Comparison of ENCODE assay signal across 5 cellular contexts in the genomic region with DNA sequence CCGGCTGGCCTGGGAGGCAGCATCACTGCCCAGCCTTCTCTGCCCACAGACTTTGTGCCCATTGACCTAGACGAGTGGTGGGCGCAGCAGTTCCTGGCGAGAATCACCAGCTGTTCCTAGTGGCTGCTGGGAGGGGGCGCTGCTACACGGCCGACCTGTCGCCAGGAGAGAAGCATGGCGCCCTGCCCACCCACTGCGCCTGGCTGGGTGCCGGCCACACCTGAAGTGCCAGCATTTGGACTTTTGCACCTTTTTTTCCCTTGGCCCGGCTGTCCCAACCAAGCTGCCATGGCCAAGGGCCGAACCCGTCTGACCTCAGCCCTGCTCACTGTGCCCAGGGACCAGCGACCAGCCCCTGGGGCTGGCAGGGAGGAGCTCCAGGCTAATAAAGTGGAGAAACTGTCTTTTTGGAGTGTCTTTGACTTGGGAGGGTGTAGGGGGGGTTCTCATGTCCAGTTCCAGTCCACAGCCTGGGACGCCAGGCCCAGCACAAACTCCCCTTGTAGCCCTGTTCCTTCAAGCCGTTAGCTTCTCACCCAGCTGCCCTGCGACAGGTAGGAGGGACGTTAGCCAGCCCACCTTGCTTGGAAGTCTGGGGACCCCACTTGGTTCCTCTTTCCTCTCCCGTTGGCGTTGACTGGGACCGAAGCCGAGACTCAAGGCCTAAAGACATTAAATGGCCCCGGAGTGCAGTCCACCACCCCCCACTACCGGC. TPM values are rescaled to one million over a fixed set of nuclear protein-coding genes. Genes with fewer than 3 reads are reported as not detected.
DNase-seq lines count a peak whose midpoint lies in the region; FAIRE-seq and TF ChIP-seq lines count a peak whose summit lies in the region.

No MANE protein-coding gene starts in this region.

- TF ChIP-seq CTCF in HFF-Myc (IDR thresholded peaks at IDR 0.05; ENCODE audit: low read depth, low read length, missing control alignments) (peak; percentile 49), RWPE1 (conservative IDR thresholded peaks at IDR 0.05; ENCODE audit: low read depth) (peak; percentile 79), endothelial cell of umbilical vein (IDR thresholded peaks at IDR 0.05; ENCODE audit: extremely low read depth in 1 of 2, insufficient read depth in 1 of 2, low read depth in 1 of 2, low read length in 2 of 2) (peak; percentile 35 to 44)

- no peaks in the 10 kb centered on the region for H4K20me1 ChIP-seq in endothelial cell of umbilical vein (replicated peaks; ENCODE audit: control insufficient read depth, extremely low read depth, insufficient read depth, low read length)

- dilution Hi-C loops in endothelial cell of umbilical vein (cut with MboI; ENCODE audit: extremely low pct_ligation_motif_present, low sequenced_read_pairs): no loop called here

- CTCF ChIA-PET in RWPE1 (lab: Yijun Ruan, JAX): interaction anchor here (0.6 to 1.8 kb wide), 15 partner anchors 9 to 148 kb away, joined by 3 to 10 read pairs (median 4); partner anchors contain the start of gene WDR24
- CTCF ChIA-PET in endothelial cell of umbilical vein (lab: Charles Lee): interaction anchor here (0.8 to 1.8 kb wide), 7 partner anchors 9 to 71 kb away, joined by 3 to 8 read pairs (median 3); partner anchors contain the start of genes METTL26 and RAB40C

- no peak for DNase-seq in HFF-Myc (ENCODE audit: extremely low read depth, low read depth)
- peak; percentile 41 for DNase-seq in RWPE1 (ENCODE audit: low spot score)
- no peak for DNase-seq in endothelial cell of umbilical vein (ENCODE audit: low read depth, low spot score)
- peak; percentile 92 for DNase-seq in small intestine
- DNase-seq in medulla oblongata (ENCODE audit: extremely low spot score): no peak

- WGBS in small intestine, 3 donors: 13 to 20% (median 14%) methylated on average over 23 to 25 of the region's 25 CpGs

- H3K4me2 ChIP-seq in endothelial cell of umbilical vein (ENCODE audit: insufficient read depth, low read length): peak overlapping the region; percentile 75

- intact Hi-C loops in endothelial cell of umbilical vein (cut with micrococcal nuclease): loop anchor here (1.0 kb wide), 1 partner anchor 11 kb away; no protein-coding TSS in a partner anchor

- no peaks in the 10 kb centered on the region for H3K9me1 ChIP-seq in endothelial cell of umbilical vein (replicated peaks; ENCODE audit: control insufficient read depth, extremely low read depth, insufficient read depth, low read length)

- BruUV-seq in endothelial cell of umbilical vein (replicated peaks; lab: Mats Ljungman, UMichigan): no TSS peak

- H3K9me3 ChIP-seq in endothelial cell of umbilical vein (replicated peaks; ENCODE audit: control insufficient read depth, insufficient read depth, low read length): no peaks in the 10 kb centered on the region
- no peaks in the 10 kb centered on the region for H3K9me3 ChIP-seq in small intestine (ENCODE audit: control insufficient read depth, low read depth)

- POLR2A ChIA-PET in RWPE1 (lab: Yijun Ruan, JAX; ENCODE audit: low non-redundant PET) (no interaction called here), endothelial cell of umbilical vein (lab: Charles Lee) (interaction anchor here (0.9 kb wide), 1 partner anchor 13 kb away, joined by 3 read pairs; no protein-coding TSS in a partner anchor)

- no peaks in the 10 kb centered on the region for H3K27me3 ChIP-seq in endothelial cell of umbilical vein (ENCODE audit: control insufficient read depth in 2 of 2, insufficient read depth in 2 of 2, low read length in 2 of 2)
- H3K27me3 ChIP-seq in small intestine (ENCODE audit: control insufficient read depth in 2 of 2, insufficient read depth in 2 of 2, low read length in 2 of 2): no peaks in the 10 kb centered on the region

- H3K79me2 ChIP-seq in endothelial cell of umbilical vein (ENCODE audit: control insufficient read depth, insufficient read depth, low read length): no peaks in the 10 kb centered on the region

- peaks cover 8% of the 10 kb centered on the region for H3K4me1 ChIP-seq in endothelial cell of umbilical vein (ENCODE audit: control insufficient read depth, extremely low read depth, insufficient read depth, low read length)
- peaks cover 0 to 5% of the 10 kb centered on the region in 2 donors for H3K4me1 ChIP-seq in small intestine (ENCODE audit: control insufficient read depth in 2 of 2, insufficient read depth in 1 of 2, low read depth in 1 of 2, low read length in 1 of 2)

- peak overlapping the region; percentile 60 for H3K4me3 ChIP-seq in HFF-Myc (replicated peaks; ENCODE audit: low read depth, low read length)
- peak overlapping the region; percentile 13 to 57 (median 55) for H3K4me3 ChIP-seq in endothelial cell of umbilical vein (replicated peaks in 1 of 3; ENCODE audit: insufficient read depth in 1 of 3, low read depth in 1 of 3, low read length in 3 of 3)
- H3K4me3 ChIP-seq in small intestine (ENCODE audit: low read depth in 1 of 2, low read length in 2 of 2): peak overlapping the region; percentile 39 to 80

- TF ChIP-seq POLR2A in endothelial cell of umbilical vein (IDR thresholded peaks at IDR 0.05; ENCODE audit: low read depth, low read length): no peak

- FAIRE-seq in endothelial cell of umbilical vein (lab: Jason Lieb, UNC): no peak
- no peak for FAIRE-seq in small intestine (lab: Jason Lieb, UNC)

- peak overlapping the region; percentile 65 for H3K9ac ChIP-seq in endothelial cell of umbilical vein (replicated peaks; ENCODE audit: extremely low read depth, insufficient read depth, low read length)

- no peaks in the 10 kb centered on the region for H3K36me3 ChIP-seq in endothelial cell of umbilical vein (ENCODE audit: control insufficient read depth in 2 of 2, extremely low read depth in 1 of 2, insufficient read depth in 2 of 2, low read length in 2 of 2)
- no peaks in the 10 kb centered on the region for H3K36me3 ChIP-seq in small intestine (ENCODE audit: control insufficient read depth in 2 of 2, insufficient read depth in 2 of 2, low read length in 2 of 2)

- peak overlapping the region; percentile 79 for H2AFZ ChIP-seq in endothelial cell of umbilical vein (ENCODE audit: low read depth, low read length)

- H3K27ac ChIP-seq in RWPE1 (peak overlapping the region; percentile 89), endothelial cell of umbilical vein (ENCODE audit: insufficient read depth, low read depth, low read length) (peak overlapping the region; percentile 69), small intestine (ENCODE audit: low read depth in 1 of 2, low read length in 1 of 2) (peak overlapping the region; percentile 97 to 98)

RNA-seq across cellular contexts. Expression of gene WDR90, which starts 0.9 kb away (rescaled TPM):
- total RNA-seq in endothelial cell of umbilical vein: 50.0 and 51.8 TPM in 2 replicates
- 22.2 and 29.2 TPM in 2 replicates for polyA plus RNA-seq in endothelial cell of umbilical vein
- 8.6 and 10.4 TPM in 2 replicates for polyA plus RNA-seq in endothelial cell of umbilical vein (2011; cell fraction: cytosol; rRNA removed)
- polyA plus RNA-seq in endothelial cell of umbilical vein (2011; cell fraction: nucleus; rRNA removed): 199 and 207 TPM in 2 replicates
- polyA plus RNA-seq in endothelial cell of umbilical vein (2012): 11.3 and 14.4 TPM in 2 replicates
- 13.9 and 15.8 TPM in 2 replicates for polyA minus RNA-seq in endothelial cell of umbilical vein
- 21.8 TPM for polyA minus RNA-seq in endothelial cell of umbilical vein (2011; cell fraction: cytosol; rRNA and poly(A)+ RNA removed)
- 37.6 and 52.0 TPM in 2 replicates for polyA minus RNA-seq in endothelial cell of umbilical vein (2011; cell fraction: nucleus; rRNA and poly(A)+ RNA removed)
- 10 to 100 TPM; 15.7 to 28.2 (median 23.0) TPM for polyA plus RNA-seq in small intestine

RNA-seq across cellular contexts. Expression of gene MCRIP2, which starts 6.6 kb away (rescaled TPM):
- total RNA-seq in endothelial cell of umbilical vein: 12.9 and 17.1 TPM in 2 replicates
- polyA plus RNA-seq in endothelial cell of umbilical vein (18.9 and 29.9 TPM in 2 replicates), small intestine (100 to 1,000 TPM; 108 to 279 (median 224) TPM)
- polyA plus RNA-seq in endothelial cell of umbilical vein (2011; cell fraction: cytosol; rRNA removed): 9.2 and 13.2 TPM in 2 replicates
- 7.1 and 7.4 TPM in 2 replicates for polyA plus RNA-seq in endothelial cell of umbilical vein (2011; cell fraction: nucleus; rRNA removed)
- polyA plus RNA-seq in endothelial cell of umbilical vein (2012): 12.8 and 19.9 TPM in 2 replicates
- polyA minus RNA-seq in endothelial cell of umbilical vein: 2.5 TPM in 2 replicates
- polyA minus RNA-seq in endothelial cell of umbilical vein (2011; cell fraction: cytosol; rRNA and poly(A)+ RNA removed): 45.1 TPM
- 1.8 and 2.5 TPM in 2 replicates for polyA minus RNA-seq in endothelial cell of umbilical vein (2011; cell fraction: nucleus; rRNA and poly(A)+ RNA removed)

RNA-seq across cellular contexts. Expression of gene METTL26, which starts 12.1 kb away (rescaled TPM):
- total RNA-seq in endothelial cell of umbilical vein: 112 and 114 TPM in 2 replicates
- polyA plus RNA-seq in endothelial cell of umbilical vein: 138 and 215 TPM in 2 replicates
- polyA plus RNA-seq in endothelial cell of umbilical vein (2011; cell fraction: cytosol; rRNA removed): 87.8 and 112 TPM in 2 replicates
- polyA plus RNA-seq in endothelial cell of umbilical vein (2011; cell fraction: nucleus; rRNA removed): 69.0 and 73.9 TPM in 2 replicates
- polyA plus RNA-seq in endothelial cell of umbilical vein (2012): 71.8 and 108 TPM in 2 replicates
- polyA minus RNA-seq in endothelial cell of umbilical vein: 26.7 and 39.2 TPM in 2 replicates
- 149 TPM for polyA minus RNA-seq in endothelial cell of umbilical vein (2011; cell fraction: cytosol; rRNA and poly(A)+ RNA removed)
- polyA minus RNA-seq in endothelial cell of umbilical vein (2011; cell fraction: nucleus; rRNA and poly(A)+ RNA removed): 10.4 and 17.6 TPM in 2 replicates
- 100 to 1,000 TPM; 104 to 135 (median 122) TPM for polyA plus RNA-seq in small intestine

RNA-seq across cellular contexts. Expression of gene WFIKKN1, which starts 17.4 kb away (rescaled TPM):
- total RNA-seq in endothelial cell of umbilical vein: 0.28 and 0.40 TPM in 2 replicates
- polyA plus RNA-seq in endothelial cell of umbilical vein (0.03 and 0.06 TPM in 2 replicates), small intestine (1 to 10 TPM in 2 of 3 donors, under 1 TPM in 1; 0.60 to 7.6 (median 5.7) TPM)
- 0.03 TPM in 1 of 2 replicates, not detected in the other for polyA plus RNA-seq in endothelial cell of umbilical vein (2011; cell fraction: cytosol; rRNA removed)
- polyA plus RNA-seq in endothelial cell of umbilical vein (2011; cell fraction: nucleus; rRNA removed): 0.24 and 0.28 TPM in 2 replicates
- polyA plus RNA-seq in endothelial cell of umbilical vein (2012): not detected in 2 replicates
- polyA minus RNA-seq in endothelial cell of umbilical vein: 0.10 and 0.15 TPM in 2 replicates
- 7.5 TPM for polyA minus RNA-seq in endothelial cell of umbilical vein (2011; cell fraction: cytosol; rRNA and poly(A)+ RNA removed)
- polyA minus RNA-seq in endothelial cell of umbilical vein (2011; cell fraction: nucleus; rRNA and poly(A)+ RNA removed): 0.14 and 0.48 TPM in 2 replicates

RNA-seq across cellular contexts. Expression of gene RHOT2, which starts 19.7 kb away (rescaled TPM):
- total RNA-seq in endothelial cell of umbilical vein: 96.0 and 106 TPM in 2 replicates
- 139 and 190 TPM in 2 replicates for polyA plus RNA-seq in endothelial cell of umbilical vein
- polyA plus RNA-seq in endothelial cell of umbilical vein (2011; cell fraction: cytosol; rRNA removed): 50.4 and 72.9 TPM in 2 replicates
- 619 and 686 TPM in 2 replicates for polyA plus RNA-seq in endothelial cell of umbilical vein (2011; cell fraction: nucleus; rRNA removed)
- polyA plus RNA-seq in endothelial cell of umbilical vein (2012): 65.9 and 88.5 TPM in 2 replicates
- polyA minus RNA-seq in endothelial cell of umbilical vein: 41.9 and 43.1 TPM in 2 replicates
- 29.7 TPM for polyA minus RNA-seq in endothelial cell of umbilical vein (2011; cell fraction: cytosol; rRNA and poly(A)+ RNA removed)
- 50.2 and 91.7 TPM in 2 replicates for polyA minus RNA-seq in endothelial cell of umbilical vein (2011; cell fraction: nucleus; rRNA and poly(A)+ RNA removed)
- 100 to 1,000 TPM; 112 to 207 (median 206) TPM for polyA plus RNA-seq in small intestine

Comparison
In these comparisons a context has a peak if more than half of its experiments do, and no peak if none do; other contexts are left out.
1. DNase-seq: peak in RWPE1 (single experiment) and small intestine (single experiment); none in HFF-Myc (single experiment), endothelial cell of umbilical vein (single experiment) and medulla oblongata (single experiment).
2. Peak in every context shown above with its lines, with median percentiles within 50 percentile points of each other: H3K4me3 ChIP-seq, CTCF ChIP-seq and H3K27ac ChIP-seq.